ENCODE assay signal across 15 cellular contexts in genomic region chr1:202585591-202585934, GRCh38.
DNase-seq lines count a peak whose midpoint lies in the region; ATAC-seq and TF ChIP-seq lines count a peak whose summit lies in the region.
"Had no signal": no experiment of that assay in that cellular context is flagged by ENCODE, and none has a peak within 500 bp of the region (broad histone marks: within the 10 kb centered on the region; RNA-seq: fewer than 3 reads in every experiment).

No MANE protein-coding gene starts in this region.

- no peak for ATAC-seq in GM21390 (IDR thresholded peaks at IDR 0.05; ENCODE audit: unreplicated experiment)
- ATAC-seq: mucosa of descending colon had no signal

- H3K4me3 ChIP-seq in mammary epithelial cell (replicated peaks in 1 of 3; ENCODE audit: insufficient read depth in 1 of 3, low read depth in 2 of 3, low read length in 3 of 3) (no peak overlapping the region), coronary artery (no peak overlapping the region), neural cell (ENCODE audit: low read length) (no peak overlapping the region)
- H3K4me3 ChIP-seq: mucosa of descending colon, thyroid gland had no signal

- H4K20me1 ChIP-seq in mammary epithelial cell (ENCODE audit: insufficient read depth, low read length): no peaks in the 10 kb centered on the region
- no peaks in the 10 kb centered on the region for H4K20me1 ChIP-seq in neural cell (ENCODE audit: insufficient read depth)

- TF ChIP-seq CTCF in MCF 10A (IDR thresholded peaks at IDR 0.05; ENCODE audit: unreplicated experiment): no peak
- TF ChIP-seq CTCF in mammary epithelial cell (conservative IDR thresholded peaks at IDR 0.05 in 1 of 2, IDR thresholded peaks at IDR 0.05 in 1 of 2; ENCODE audit: extremely low read depth in 1 of 2, insufficient read depth in 1 of 2, low read depth in 1 of 2, low read length in 2 of 2): no peak
- TF ChIP-seq CTCF in coronary artery (IDR thresholded peaks at IDR 0.05): no peak
- TF ChIP-seq CTCF in neural cell (IDR thresholded peaks at IDR 0.05; ENCODE audit: poor library complexity, severe bottlenecking): no peak
- no peak for TF ChIP-seq CTCF in type B pancreatic cell (conservative IDR thresholded peaks at IDR 0.05)

- H3K9me3 Mint-ChIP-seq in MCF 10A (ENCODE audit: unreplicated experiment): peaks cover 7% of the 10 kb centered on the region
- H3K9me3 Mint-ChIP-seq in type B pancreatic cell: no peaks in the 10 kb centered on the region
- H3K9me3 Mint-ChIP-seq: activated CD4-positive, alpha-beta memory T cell treated with anti-CD3 and anti-CD28 coated beads for 36 hours; activated T-helper 2 cell treated with anti-CD3 and anti-CD28 coated beads, Interferon-gamma antibody, Interleukin-2, Interleukin-4, amounts not matched to agents 10 μg/mL and 5 μg/mL and 100 μg/mL, durations not matched to agents 14 hours and 24 hours and 36 hours had no signal

- H3K27ac ChIP-seq in mammary epithelial cell (ENCODE audit: insufficient read depth, low read depth, low read length): no peak overlapping the region
- H3K27ac ChIP-seq in coronary artery: peak overlapping the region; percentile 87 to 93
- H3K27ac ChIP-seq in neural cell (ENCODE audit: low read length): peak overlapping the region; percentile 59

- BruUV-seq in MCF 10A (replicated peaks; lab: Mats Ljungman, UMichigan): no TSS peak
- no TSS peak for BruUV-seq in mammary epithelial cell (replicated peaks; lab: Mats Ljungman, UMichigan)

- H3K4me1 ChIP-seq in mammary epithelial cell (ENCODE audit: insufficient read depth, low read length): peaks cover 47% of the 10 kb centered on the region

- intact Hi-C loops in MCF 10A (cut with micrococcal nuclease): no loop called here
- intact Hi-C loops in mammary epithelial cell (cut with micrococcal nuclease): no loop called here

- TF ChIP-seq EP300 in neural cell (conservative IDR thresholded peaks at IDR 0.05; ENCODE audit: poor library complexity, severe bottlenecking): no peak

- H3K36me3 Mint-ChIP-seq in MCF 10A (ENCODE audit: insufficient read depth, unreplicated experiment): peaks cover 9% of the 10 kb centered on the region
- peaks cover 24% of the 10 kb centered on the region for H3K36me3 Mint-ChIP-seq in type B pancreatic cell

- H3K4me3 Mint-ChIP-seq in MCF 10A (ENCODE audit: unreplicated experiment): no peak overlapping the region
- H3K4me3 Mint-ChIP-seq in type B pancreatic cell: no peak overlapping the region
- H3K4me3 Mint-ChIP-seq: activated CD4-positive, alpha-beta memory T cell treated with anti-CD3 and anti-CD28 coated beads for 36 hours had no signal

- H3K4me1 Mint-ChIP-seq in MCF 10A (ENCODE audit: insufficient read depth, unreplicated experiment): peaks cover 55% of the 10 kb centered on the region
- H3K4me1 Mint-ChIP-seq in type B pancreatic cell (ENCODE audit: unreplicated experiment): peaks cover 71% of the 10 kb centered on the region

- dilution Hi-C loops in mammary epithelial cell (cut with HindIII; ENCODE audit: low sequenced_read_pairs): no loop called here

- H3K27me3 Mint-ChIP-seq in MCF 10A (ENCODE audit: insufficient read depth, unreplicated experiment) (no peaks in the 10 kb centered on the region), type B pancreatic cell (no peaks in the 10 kb centered on the region)
- H3K27me3 Mint-ChIP-seq: activated CD4-positive, alpha-beta memory T cell treated with anti-CD3 and anti-CD28 coated beads for 36 hours had no signal

- H2AFZ ChIP-seq in mammary epithelial cell (ENCODE audit: low read depth, low read length): no peak overlapping the region
- no peak overlapping the region for H2AFZ ChIP-seq in neural cell (ENCODE audit: low read depth, low read length)

- CTCF ChIA-PET in MCF 10A (lab: Yijun Ruan, JAX): interaction anchor here (0.9 to 2.5 kb wide), 5 partner anchors 8 to 16 kb away, joined by 3 to 23 read pairs (median 8); no protein-coding TSS in a partner anchor
- CTCF ChIA-PET in mammary epithelial cell (lab: Charles Lee; ENCODE audit: low non-redundant PET): no interaction called here

- H3K27me3 ChIP-seq in mammary epithelial cell (ENCODE audit: insufficient read depth, low read length) (no peaks in the 10 kb centered on the region), neural cell (ENCODE audit: insufficient read depth, low read depth, low read length) (no peaks in the 10 kb centered on the region)
- H3K27me3 ChIP-seq: thyroid gland had no signal

- H3K9me3 ChIP-seq in mammary epithelial cell (replicated peaks; ENCODE audit: insufficient read depth, low read length): no peaks in the 10 kb centered on the region
- no peaks in the 10 kb centered on the region for H3K9me3 ChIP-seq in neural cell (ENCODE audit: low read length)
- H3K9me3 ChIP-seq: mucosa of descending colon, thyroid gland had no signal

- H3K9ac ChIP-seq in mammary epithelial cell (ENCODE audit: insufficient read depth, low read length): no peak overlapping the region
- H3K9ac ChIP-seq in neural cell (ENCODE audit: low read length): peak overlapping the region; percentile 15

- H3K27ac Mint-ChIP-seq in MCF 10A (ENCODE audit: low read depth, unreplicated experiment) (peak overlapping the region; percentile 16), type B pancreatic cell (peak overlapping the region; percentile 95)
- H3K27ac Mint-ChIP-seq: activated CD4-positive, alpha-beta memory T cell treated with anti-CD3 and anti-CD28 coated beads for 36 hours; activated T-helper 2 cell treated with anti-CD3 and anti-CD28 coated beads, Interferon-gamma antibody, Interleukin-2, Interleukin-4, amounts not matched to agents 10 μg/mL and 5 μg/mL and 100 μg/mL, durations not matched to agents 14 hours and 24 hours and 36 hours had no signal

- H3K36me3 ChIP-seq in mammary epithelial cell (ENCODE audit: insufficient read depth, low read length): no peaks in the 10 kb centered on the region
- H3K36me3 ChIP-seq in neural cell (ENCODE audit: insufficient read depth, low read length): no peaks in the 10 kb centered on the region
- H3K36me3 ChIP-seq: thyroid gland had no signal

- no peak for TF ChIP-seq RAD21 in neural cell (conservative IDR thresholded peaks at IDR 0.05)

- H3K4me2 ChIP-seq in mammary epithelial cell (ENCODE audit: insufficient read depth, low read depth, low read length) (no peak overlapping the region), neural cell (ENCODE audit: low read length) (no peak overlapping the region)

- no peaks in the 10 kb centered on the region for H3K79me2 ChIP-seq in mammary epithelial cell (ENCODE audit: insufficient read depth, low read length)
- H3K79me2 ChIP-seq in neural cell (replicated peaks; ENCODE audit: insufficient read depth, low read length): no peaks in the 10 kb centered on the region

- DNase-seq in MCF 10A (ENCODE audit: unreplicated experiment) (no peak), mammary epithelial cell (no peak), coronary artery (ENCODE audit: low spot score) (no peak), type B pancreatic cell (ENCODE audit: extremely low spot score, unreplicated experiment) (no peak), NCI-H187 (lab: John Stamatoyannopoulos, UW) (no peak), NCI-H1048 (lab: John Stamatoyannopoulos, UW) (no peak)
- DNase-seq: activated CD4-positive, alpha-beta memory T cell treated with anti-CD3 and anti-CD28 coated beads for 36 hours; GDM1; mucosa of descending colon; MV-4-11; NCI-H2107; thyroid gland had no signal

- in situ Hi-C loops in mammary epithelial cell (cut with MboI; ENCODE audit: low sequenced_read_pairs in 2 of 2): no loop called here

- POLR2A ChIA-PET in MCF 10A (lab: Yijun Ruan, JAX): interaction anchor here (1.0 to 9.3 kb wide), 4 partner anchors 8 to 350 kb away, joined by 3 to 146 read pairs (median 5); no protein-coding TSS in a partner anchor

- no peaks in the 10 kb centered on the region for H3K9me2 ChIP-seq in neural cell (ENCODE audit: insufficient read depth, low read length)

- no peaks in the 10 kb centered on the region for H3F3A ChIP-seq in neural cell (ENCODE audit: insufficient read depth, low read length, poor library complexity, severe bottlenecking)

TF ChIP-seq in neural cell, 6 proteins besides CTCF, POLR2A, EP300 and RAD21:
- TF ChIP-seq TAF1 (IDR thresholded peaks at IDR 0.05; ENCODE audit: low read depth) (no peak), POLR2AphosphoS5 (IDR thresholded peaks at IDR 0.05) (no peak), REST (IDR thresholded peaks at IDR 0.05; ENCODE audit: borderline replicate concordance) (no peak), SMC3 (conservative IDR thresholded peaks at IDR 0.05; ENCODE audit: poor library complexity) (no peak), EZH2 (IDR thresholded peaks at IDR 0.05; ENCODE audit: borderline replicate concordance, insufficient read depth, low read length, poor library complexity, severe bottlenecking) (no peak), MXI1 (conservative IDR thresholded peaks at IDR 0.05; ENCODE audit: poor library complexity, severe bottlenecking) (no peak)
